Comparison of ENCODE assay signal across 20 cellular contexts in genomic region chr4:174193438-174194015, GRCh38.
"Had no signal": no experiment of that assay in that cellular context is flagged by ENCODE, and none has a peak within 500 bp of the region (broad histone marks: within the 10 kb centered on the region; RNA-seq: fewer than 3 reads in every experiment).

No MANE protein-coding gene starts in this region.

- H3K27me3 ChIP-seq: right lobe of liver, thyroid gland had no signal

- H3K4me3 ChIP-seq: adrenal gland, coronary artery, lower lobe of right lung, psoas muscle, right lobe of liver, spleen, thyroid gland had no signal

- DNase-seq: activated CD4-positive, alpha-beta T cell treated with anti-CD3 and anti-CD28 coated beads for 4 hours; activated CD8-positive, alpha-beta memory T cell treated with anti-CD3 and anti-CD28 coated beads, Interleukin-2, amount 50 U/mL, for 4 hours; activated CD8-positive, alpha-beta T cell treated with anti-CD3 and anti-CD28 coated beads, Interleukin-2, amount 10 ng/mL, durations not matched to agents 7 days and 5 days; activated effector memory CD4-positive, alpha-beta T cell treated with anti-CD3 and anti-CD28 coated beads, Interleukin-2, amount 50 U/mL, for 16 hours; activated T-cell treated with anti-CD3 and anti-CD28 coated beads, Interleukin-2, amount 50 U/mL, for 48 hours; adrenal gland; central memory CD4-positive, alpha-beta T cell; immature natural killer cell; left cardiac atrium; lower lobe of right lung; midbrain; psoas muscle; right lobe of liver; spleen; T-helper 2 cell; thyroid gland had no signal

- H3K27ac Mint-ChIP-seq: activated CD8-positive, alpha-beta T cell treated with anti-CD3 and anti-CD28 coated beads, Interleukin-2, amount 10 ng/mL, durations not matched to agents 7 days and 5 days; activated naive CD4-positive, alpha-beta T cell treated with anti-CD3 and anti-CD28 coated beads, Interleukin-2, amount 50 U/mL, for 24 hours; immature natural killer cell; WTC11 had no signal

- H3K27ac ChIP-seq: adrenal gland, coronary artery, lower lobe of right lung, psoas muscle, right lobe of liver, spleen, thyroid gland had no signal

- ATAC-seq: activated CD8-positive, alpha-beta T cell treated with anti-CD3 and anti-CD28 coated beads, Interleukin-2, amount 10 ng/mL, durations not matched to agents 7 days and 5 days; esophagus mucosa; lower lobe of right lung; psoas muscle; right lobe of liver; WTC11 had no signal

- H3K36me3 ChIP-seq: adrenal gland, lower lobe of right lung, right lobe of liver, spleen, thyroid gland had no signal

- H3K9me3 Mint-ChIP-seq: activated naive CD4-positive, alpha-beta T cell treated with anti-CD3 and anti-CD28 coated beads, Interleukin-2, amount 50 U/mL, for 24 hours; WTC11 had no signal

- H3K4me1 ChIP-seq: adrenal gland, lower lobe of right lung, psoas muscle, right lobe of liver, spleen, thyroid gland had no signal

- H3K9me3 ChIP-seq: adrenal gland, lower lobe of right lung, psoas muscle, right lobe of liver, spleen, thyroid gland had no signal

- H3K36me3 Mint-ChIP-seq: activated naive CD4-positive, alpha-beta T cell treated with anti-CD3 and anti-CD28 coated beads, Interleukin-2, amount 50 U/mL, for 24 hours; immature natural killer cell; WTC11 had no signal

- H3K4me1 Mint-ChIP-seq: activated naive CD4-positive, alpha-beta T cell treated with anti-CD3 and anti-CD28 coated beads, Interleukin-2, amount 50 U/mL, for 24 hours; immature natural killer cell; WTC11 had no signal

- H3K4me3 Mint-ChIP-seq: activated CD8-positive, alpha-beta T cell treated with anti-CD3 and anti-CD28 coated beads, Interleukin-2, amount 10 ng/mL, durations not matched to agents 7 days and 5 days; activated naive CD4-positive, alpha-beta T cell treated with anti-CD3 and anti-CD28 coated beads, Interleukin-2, amount 50 U/mL, for 24 hours; immature natural killer cell; WTC11 had no signal
